In genomic region chr13:110812111-110812868, GRCh38 we compare ENCODE assay signal across 12 cellular contexts.
A peak's percentile ranks its signal among the peaks of the same experiment; 100 is the strongest.
DNase-seq lines count a peak whose midpoint lies in the region; ATAC-seq, FAIRE-seq and TF ChIP-seq lines count a peak whose summit lies in the region.
"Had no signal": no experiment of that assay in that cellular context is flagged by ENCODE, and none has a peak within 500 bp of the region (broad histone marks: within the 10 kb centered on the region; RNA-seq: fewer than 3 reads in every experiment).

No MANE protein-coding gene starts in this region.

- TF ChIP-seq EP300 in HepG2 (IDR thresholded peaks at IDR 0.05; ENCODE audit: low read depth in 2 of 2, low read length in 2 of 2) (no peak), HepG2 (CRISPR knock-in tag; IDR thresholded peaks at IDR 0.05; ENCODE audit: borderline replicate concordance) (no peak)

- CTCF ChIA-PET in HepG2 (lab: Yijun Ruan, JAX; ENCODE audit: low intra/inter-chr PET ratio, low total read pairs) = no interaction called here

- 78% methylated on average over 33 of the region's 48 CpGs for whole genome bisulfite sequencing in HepG2 (ENCODE audit: low lambda C conversion rate)

- no peak overlapping the region for H3K4me2 ChIP-seq in HepG2 (ENCODE audit: low read depth, low read length)
- H3K4me2 ChIP-seq: A549 had no signal

- intact Hi-C loops in HepG2 (cut with micrococcal nuclease; ENCODE audit: unreplicated experiment) = loop anchor here (10.0 kb wide), 1 partner anchor 97 kb away; the partner anchor contains the start of gene ING1

- H3K36me3 ChIP-seq in HepG2 (replicated peaks in 1 of 2; ENCODE audit: control insufficient read depth in 1 of 2, insufficient read depth in 2 of 2, low read length in 2 of 2) (no peaks in the 10 kb centered on the region), stomach smooth muscle (ENCODE audit: control insufficient read depth in 2 of 2, insufficient read depth in 2 of 2, low read length in 2 of 2) (no peaks in the 10 kb centered on the region)
- H3K36me3 ChIP-seq: adrenal gland had no signal

- ATAC-seq in HepG2 = peak; percentile 44
- no peak for ATAC-seq in GM18861 (IDR thresholded peaks at IDR 0.05; ENCODE audit: unreplicated experiment)
- ATAC-seq: A549 had no signal

- H3K4me3 ChIP-seq in coronary artery = peak overlapping the region; percentile 46
- no peak overlapping the region for H3K4me3 ChIP-seq in HepG2 (replicated peaks in 1 of 3; ENCODE audit: insufficient read depth in 1 of 3, low read depth in 2 of 3, low read length in 3 of 3)
- H3K4me3 ChIP-seq in stomach smooth muscle (ENCODE audit: low read length in 2 of 2) = peak overlapping the region; percentile 19 to 40
- H3K4me3 ChIP-seq: A549 had no signal

- H3K9ac ChIP-seq in HepG2 (ENCODE audit: insufficient read depth, low read depth, low read length) (no peak overlapping the region), stomach smooth muscle (ENCODE audit: low read length in 2 of 2) (no peak overlapping the region)

- no peak overlapping the region for H2AFZ ChIP-seq in HepG2 (ENCODE audit: low read length)

- DNase-seq in activated CD8-positive, alpha-beta memory T cell treated with anti-CD3 and anti-CD28 coated beads, Interleukin-2, amount 50 U/mL, for 48 hours = peak; percentile 48
- no peak for DNase-seq in activated CD8-positive, alpha-beta memory T cell treated with anti-CD3 and anti-CD28 coated beads, Interleukin-2, amount 50 U/mL, for 4 hours
- no peak for DNase-seq in coronary artery (ENCODE audit: low spot score)
- DNase-seq in HepG2 (ENCODE audit: low spot score) = no peak
- no peak for DNase-seq in OCI-M2 (lab: John Stamatoyannopoulos, UW; ENCODE audit: unreplicated experiment)
- no peak for DNase-seq in RCC 7860 (ENCODE audit: low spot score)
- DNase-seq: adrenal gland; NCI-H510A treated with DMSO at 0.1 percent for 48 hours; stimulated activated CD4-positive, alpha-beta T cell treated with anti-CD3 and anti-CD28 coated beads, Interleukin-2, amount 100 ng/mL, for 48 hours had no signal

- in situ Hi-C loops in HepG2 (cut with HindIII; ENCODE audit: extremely low pct_ligation_motif_present, low pct_unique_long_range_greater_than_20kb) = loop anchor here (10.0 to 25.0 kb wide), 2 partner anchors 127 to 600 kb away; no protein-coding TSS in a partner anchor

- H3K79me2 ChIP-seq in HepG2 (ENCODE audit: insufficient read depth, low read length) = no peaks in the 10 kb centered on the region

- BruUV-seq in HepG2 (replicated peaks; lab: Mats Ljungman, UMichigan) = no TSS peak

- POLR2A ChIA-PET in HepG2 (lab: Yijun Ruan, JAX) = no interaction called here

- TF ChIP-seq CTCF in coronary artery (IDR thresholded peaks at IDR 0.05) (no peak), HepG2 (CRISPR knock-in tag; IDR thresholded peaks at IDR 0.05) (no peak)

- no peaks in the 10 kb centered on the region for H4K20me1 ChIP-seq in HepG2 (ENCODE audit: insufficient read depth, low read length)

- H3K9me3 ChIP-seq in HepG2 (ENCODE audit: low read length) (no peaks in the 10 kb centered on the region), stomach smooth muscle (ENCODE audit: control insufficient read depth in 2 of 2, low read length in 2 of 2) (no peaks in the 10 kb centered on the region)
- H3K9me3 ChIP-seq: A549, adrenal gland had no signal

- H3K27ac ChIP-seq in coronary artery (no peak overlapping the region), HepG2 (ENCODE audit: extremely low read length, insufficient read depth, low read length) (no peak overlapping the region), stomach smooth muscle (ENCODE audit: low read length) (peak overlapping the region; percentile 69)
- H3K27ac ChIP-seq: A549, adrenal gland had no signal

- FAIRE-seq in HepG2 (lab: Jason Lieb, UNC) = no peak
- no peak for FAIRE-seq in RCC 7860 (lab: Jason Lieb, UNC)
- FAIRE-seq: A549 had no signal

- H3K27me3 ChIP-seq in HepG2 (ENCODE audit: control insufficient read depth in 1 of 2, insufficient read depth in 2 of 2, low read length in 2 of 2) (peaks cover 1 to 22% of the 10 kb centered on the region in 2 experiments; a peak in 3 of 5 replicates), stomach smooth muscle (ENCODE audit: control insufficient read depth in 1 of 2, insufficient read depth in 2 of 2, low read length in 2 of 2) (peaks cover 7 to 8% of the 10 kb centered on the region in 2 donors)

- no peak for TF ChIP-seq RAD21 in HepG2 (CRISPR knock-in tag; IDR thresholded peaks at IDR 0.05)

- no peak for TF ChIP-seq POLR2A in HepG2 (IDR thresholded peaks at IDR 0.05; ENCODE audit: insufficient read depth in 1 of 2, low read depth in 2 of 2, low read length in 2 of 2)

- H3K4me1 ChIP-seq in HepG2 (ENCODE audit: insufficient read depth, low read length) = peaks cover 8% of the 10 kb centered on the region; the same call in 1 of the 2 replicates
- H3K4me1 ChIP-seq in stomach smooth muscle (ENCODE audit: control insufficient read depth, insufficient read depth, low read length) = peaks cover 12% of the 10 kb centered on the region
- H3K4me1 ChIP-seq: A549 had no signal

TF ChIP-seq in HepG2, 621 proteins besides CTCF, POLR2A, EP300 and RAD21:
- TF ChIP-seq PREB (CRISPR knock-in tag; IDR thresholded peaks at IDR 0.05) = no peak
- TF ChIP-seq NONO (IDR thresholded peaks at IDR 0.05) = no peak
- no peak for TF ChIP-seq NONO (CRISPR knock-in tag; conservative IDR thresholded peaks at IDR 0.05)
- TF ChIP-seq ZNF556 (CRISPR knock-in tag; IDR thresholded peaks at IDR 0.05; ENCODE audit: borderline replicate concordance) = no peak
- TF ChIP-seq PHF5A (CRISPR knock-in tag; IDR thresholded peaks at IDR 0.05; ENCODE audit: low read depth, unreplicated experiment) = no peak
- TF ChIP-seq ZNF614 (CRISPR knock-in tag; IDR thresholded peaks at IDR 0.05; ENCODE audit: borderline replicate concordance) = no peak
- no peak for TF ChIP-seq ARHGAP35 (CRISPR knock-in tag; IDR thresholded peaks at IDR 0.05; ENCODE audit: borderline replicate concordance)
- no peak for TF ChIP-seq WIZ (CRISPR knock-in tag; IDR thresholded peaks at IDR 0.05)
- TF ChIP-seq ZNF674 (CRISPR knock-in tag; IDR thresholded peaks at IDR 0.05; ENCODE audit: low read depth) = no peak
- TF ChIP-seq BRD4 (CRISPR knock-in tag; IDR thresholded peaks at IDR 0.05) = no peak

Comparison
In these comparisons a context has a peak if more than half of its experiments do, and no peak if none do; other contexts are left out.
1. H3K4me3 ChIP-seq: peak in coronary artery (single experiment) and stomach smooth muscle (2 of 2); none in HepG2 (0 of 3).